ENCODE assay signal across 8 cellular contexts in the genomic region with DNA sequence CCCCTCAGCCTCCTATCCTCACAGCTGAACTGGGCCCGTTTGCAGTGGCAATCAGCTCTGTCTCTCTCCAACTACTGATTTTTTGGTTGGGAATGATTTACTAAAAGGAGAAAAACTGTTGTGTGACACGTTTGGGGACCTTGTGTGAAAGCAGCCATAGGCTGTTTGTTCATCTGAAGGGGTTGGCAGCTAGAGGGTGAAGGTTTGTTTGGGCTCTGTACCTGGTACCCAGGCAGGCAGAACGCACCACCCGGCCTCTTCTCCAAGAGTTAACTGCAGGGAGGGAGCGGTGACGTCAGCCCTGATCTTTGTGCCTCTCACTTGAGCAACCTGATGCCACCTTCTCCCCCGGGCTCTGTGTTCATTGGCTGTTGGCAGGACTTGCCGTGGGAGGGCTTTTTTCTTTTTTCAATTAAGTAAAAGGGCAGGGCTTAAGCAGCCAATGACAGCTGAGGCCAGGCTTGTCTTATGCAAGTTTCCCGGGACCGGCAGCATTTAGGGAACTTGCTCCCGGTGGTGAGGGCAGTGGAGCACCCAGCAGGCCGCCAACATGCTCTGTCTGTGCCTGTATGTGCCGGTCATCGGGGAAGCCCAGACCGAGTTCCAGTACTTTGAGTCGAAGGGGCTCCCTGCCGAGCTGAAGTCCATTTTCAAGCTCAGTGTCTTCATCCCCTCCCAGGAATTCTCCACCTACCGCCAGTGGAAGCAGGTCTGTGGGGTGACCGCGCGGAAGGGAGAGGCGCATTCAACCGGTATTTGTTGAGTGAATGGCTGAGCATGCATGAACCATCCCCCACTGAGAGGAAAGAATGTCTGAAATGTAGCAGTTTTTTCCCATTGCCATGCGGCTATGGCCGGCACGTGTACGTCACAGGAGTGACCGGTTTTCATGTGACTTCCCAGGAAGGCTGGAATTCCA. TPM values are rescaled to one million over a fixed set of nuclear protein-coding genes. Genes with fewer than 3 reads are reported as not detected.
DNase-seq lines count a peak whose midpoint lies in the region; ATAC-seq and TF ChIP-seq lines count a peak whose summit lies in the region.

No MANE protein-coding gene starts in this region.

- H3K9me3 Mint-ChIP-seq in natural killer cell: no peaks in the 10 kb centered on the region

- no peaks in the 10 kb centered on the region for H3K27me3 ChIP-seq in AG04450 (ENCODE audit: control insufficient read depth, insufficient read depth, low read length)
- H3K27me3 ChIP-seq in HUES6 (ENCODE audit: control insufficient read depth, insufficient read depth, low read length): no peaks in the 10 kb centered on the region
- no peaks in the 10 kb centered on the region for H3K27me3 ChIP-seq in Peyer's patch

- TF ChIP-seq CTCF in AG04450 (IDR thresholded peaks at IDR 0.05; ENCODE audit: low read depth, low read length) (no peak), Peyer's patch (IDR thresholded peaks at IDR 0.05) (no peak), fibroblast of the aortic adventitia (IDR thresholded peaks at IDR 0.05; ENCODE audit: insufficient read depth, low read length) (no peak), natural killer cell (IDR thresholded peaks at IDR 0.05) (no peak)

- no peaks in the 10 kb centered on the region for H3K27me3 Mint-ChIP-seq in natural killer cell (ENCODE audit: low read depth in 2 of 2)

- H3K9ac ChIP-seq in HUES6 (ENCODE audit: low read length): peak overlapping the region; percentile 87

- ATAC-seq in natural killer cell (peak; percentile 43 to 73 (median 64)), GM18870 (IDR thresholded peaks at IDR 0.05; ENCODE audit: unreplicated experiment) (no peak)

- peaks cover 29% of the 10 kb centered on the region for H3K36me3 ChIP-seq in HUES6 (ENCODE audit: control insufficient read depth, insufficient read depth, low read length)
- H3K36me3 ChIP-seq in Peyer's patch: peaks cover 0 to 27% (median 0%) of the 10 kb centered on the region in 3 donors

- H3K4me1 ChIP-seq in HUES6 (ENCODE audit: control insufficient read depth, insufficient read depth, low read length) (peaks cover 42% of the 10 kb centered on the region), Peyer's patch (peaks cover 3 to 60% (median 10%) of the 10 kb centered on the region in 4 donors)

- peak overlapping the region; percentile 70 for H3K4me3 ChIP-seq in AG04450 (ENCODE audit: low read depth, low read length)
- peak overlapping the region; percentile 73 for H3K4me3 ChIP-seq in HUES6 (ENCODE audit: low read depth, low read length)
- H3K4me3 ChIP-seq in Peyer's patch: peak overlapping the region; percentile 15 to 69 (median 38)
- peak overlapping the region; percentile 75 for H3K4me3 ChIP-seq in fibroblast of the aortic adventitia (ENCODE audit: low read depth, low read length)

- no peaks in the 10 kb centered on the region for H3K36me3 Mint-ChIP-seq in natural killer cell

- peak; percentile 99 to 100 for TF ChIP-seq POLR2A in Peyer's patch (IDR thresholded peaks at IDR 0.05)

- intact Hi-C loops in natural killer cell (cut with micrococcal nuclease): no loop called here

- peak overlapping the region; percentile 17 for H3K4me3 Mint-ChIP-seq in natural killer cell

- CTCF ChIA-PET in AG04450 (lab: Charles Lee): interaction anchor here (2.5 to 11.1 kb wide), 3 partner anchors 19 to 155 kb away, joined by 16 to 102 read pairs (median 29); no protein-coding TSS in a partner anchor

- POLR2A ChIA-PET in AG04450 (lab: Yijun Ruan, JAX): interaction anchor here (0.9 to 1.5 kb wide), 4 partner anchors 17 to 161 kb away, joined by 3 to 7 read pairs (median 4); partner anchors contain the start of gene DPM2

- peak overlapping the region; percentile 43 to 65 for H3K27ac Mint-ChIP-seq in natural killer cell

- peaks cover 32 to 55% of the 10 kb centered on the region in 2 donors for H3K4me1 Mint-ChIP-seq in natural killer cell

- H3K9me3 ChIP-seq in AG04450 (ENCODE audit: control insufficient read depth, insufficient read depth, low read length) (no peaks in the 10 kb centered on the region; the same call in 1 of the 2 replicates), HUES6 (ENCODE audit: control insufficient read depth, insufficient read depth, low read depth, low read length) (no peaks in the 10 kb centered on the region), Peyer's patch (no peaks in the 10 kb centered on the region)

- peak overlapping the region; percentile 99 for H3K27ac ChIP-seq in AG04450 (ENCODE audit: low read depth, low read length)
- H3K27ac ChIP-seq in HUES6 (ENCODE audit: low read depth, low read length): peak overlapping the region; percentile 72
- H3K27ac ChIP-seq in Peyer's patch: peak overlapping the region; percentile 72 to 98 (median 88)

- DNase-seq in AG04450 (ENCODE audit: low read depth, low spot score) (peak; percentile 93), Peyer's patch (peak; percentile 63 to 95 (median 94)), fibroblast of the aortic adventitia (ENCODE audit: low read depth) (peak; percentile 97), natural killer cell (no peak)
- peak; percentile 39 for DNase-seq in activated gamma-delta T cell treated with anti-CD3 and anti-CD28 coated beads, Interleukin-2, amount 50 U/mL, for 16 hours (ENCODE audit: low read depth)
- DNase-seq in stimulated activated naive CD4-positive, alpha-beta T cell treated with Interleukin-2 at 50 U/mL for 16 hours (lab: John Stamatoyannopoulos, UW): peak; percentile 40

RNA-seq across cellular contexts. Expression of gene PTGES2, which starts 29.3 kb away (rescaled TPM):
- polyA plus RNA-seq in AG04450 (2011; rRNA removed): 56.3 and 75.2 TPM in 2 replicates
- polyA minus RNA-seq in AG04450 (2011; rRNA and poly(A)+ RNA removed): 50.5 and 68.7 TPM in 2 replicates
- total RNA-seq in Peyer's patch (100 to 1,000 TPM; 123 to 193 (median 168) TPM), fibroblast of the aortic adventitia (ENCODE audit: low replicate concordance) (33.9 and 40.8 TPM in 2 replicates), natural killer cell (10 to 100 TPM; 43.4 to 57.0 (median 53.3) TPM)

RNA-seq across cellular contexts. Expression of gene SLC25A25, which starts 30.2 kb away (rescaled TPM):
- 12.0 and 12.6 TPM in 2 replicates for polyA plus RNA-seq in AG04450 (2011; rRNA removed)
- 20.6 TPM in 2 replicates for polyA minus RNA-seq in AG04450 (2011; rRNA and poly(A)+ RNA removed)
- 10 to 100 TPM; 18.2 to 44.1 (median 28.2) TPM for total RNA-seq in Peyer's patch
- 15.2 and 20.2 TPM in 2 replicates for total RNA-seq in fibroblast of the aortic adventitia (ENCODE audit: low replicate concordance)
- total RNA-seq in natural killer cell: 10 to 100 TPM; 16.8 to 19.1 (median 18.9) TPM

RNA-seq across cellular contexts. Expression of gene NAIF1, which starts 31.2 kb away (rescaled TPM):
- polyA plus RNA-seq in AG04450 (2011; rRNA removed): 7.5 and 8.9 TPM in 2 replicates
- 6.9 and 9.8 TPM in 2 replicates for polyA minus RNA-seq in AG04450 (2011; rRNA and poly(A)+ RNA removed)
- total RNA-seq in Peyer's patch: 10 to 100 TPM in 2 of 4 donors, 1 to 10 TPM in 2; 7.4 to 26.1 (median 11.8) TPM
- 6.0 and 7.5 TPM in 2 replicates for total RNA-seq in fibroblast of the aortic adventitia (ENCODE audit: low replicate concordance)
- 10 to 100 TPM; 11.9 to 12.6 (median 12.1) TPM for total RNA-seq in natural killer cell

RNA-seq across cellular contexts. Expression of gene LCN2, which starts 51.0 kb away (rescaled TPM):
- not detected in 2 replicates for polyA plus RNA-seq in AG04450 (2011; rRNA removed)
- not detected in 2 replicates for polyA minus RNA-seq in AG04450 (2011; rRNA and poly(A)+ RNA removed)
- 100 to 1,000 TPM in 1 of 4 donors, 10 to 100 TPM in 2, 1 to 10 TPM in 1; 1.9 to 191 (median 37.1) TPM for total RNA-seq in Peyer's patch
- not detected in 2 replicates for total RNA-seq in fibroblast of the aortic adventitia (ENCODE audit: low replicate concordance)
- under 1 TPM in 2 of 3 donors, not detected in 1; 0.82 to 0.99 TPM for total RNA-seq in natural killer cell
